24 cellular contexts compared by ENCODE assay signal in genomic region chr4:110830461-110830860, GRCh38.
"Had no signal": no experiment of that assay in that cellular context is flagged by ENCODE, and none has a peak within 500 bp of the region (broad histone marks: within the 10 kb centered on the region; RNA-seq: fewer than 3 reads in every experiment).

No MANE protein-coding gene starts in this region.

- H3K4me1 ChIP-seq: adrenal gland, ascending aorta, gastroesophageal sphincter, lower lobe of right lung, neural progenitor cell, testis, vagina had no signal

- H3K27me3 ChIP-seq: adrenal gland, ascending aorta, brain microvascular endothelial cell, gastroesophageal sphincter, neural progenitor cell, testis, vagina had no signal

- H3K36me3 ChIP-seq: adrenal gland, ascending aorta, brain microvascular endothelial cell, gastroesophageal sphincter, lower lobe of right lung, neural progenitor cell, vagina had no signal

- H3K4me2 ChIP-seq: neural progenitor cell had no signal

- ATAC-seq: activated T-cell treated with anti-CD3 and anti-CD28 coated beads, Interleukin-2, amount 50 U/mL, for 4 hours; effector memory CD8-positive, alpha-beta T cell; gastroesophageal sphincter; lower lobe of right lung; naive thymus-derived CD8-positive, alpha-beta T cell; sciatic nerve had no signal

- H3K4me3 ChIP-seq: adrenal gland, ascending aorta, dorsolateral prefrontal cortex, gastroesophageal sphincter, lower lobe of right lung, neural progenitor cell, testis, vagina had no signal

- DNase-seq: activated CD4-positive, alpha-beta T cell treated with anti-CD3 and anti-CD28 coated beads for 1 hour; activated CD8-positive, alpha-beta memory T cell treated with anti-CD3 and anti-CD28 coated beads for 24 hours; activated CD8-positive, alpha-beta memory T cell treated with anti-CD3 and anti-CD28 coated beads, Interleukin-2, amount 50 U/mL, for 48 hours; activated naive CD4-positive, alpha-beta T cell; activated T-cell treated with anti-CD3 and anti-CD28 coated beads, Interleukin-2, amount 50 U/mL, for 4 hours; adrenal gland; brain microvascular endothelial cell; caudate nucleus; dorsolateral prefrontal cortex; effector memory CD8-positive, alpha-beta T cell; head of caudate nucleus; islet precursor cell; lower lobe of right lung; naive thymus-derived CD8-positive, alpha-beta T cell; posterior cingulate gyrus; stimulated activated CD4-positive, alpha-beta T cell treated with anti-CD3 and anti-CD28 coated beads, Interleukin-2, amount 100 ng/mL, for 48 hours; stimulated activated CD8-positive, alpha-beta memory T cell treated with anti-CD3 and anti-CD28 coated beads, Interleukin-4, amount 100 ng/mL, for 48 hours; stimulated activated naive CD4-positive, alpha-beta T cell; testis had no signal

- H3K9ac ChIP-seq: neural progenitor cell had no signal

- H3K9me3 ChIP-seq: adrenal gland, ascending aorta, lower lobe of right lung, testis, vagina had no signal

- H2AFZ ChIP-seq: neural progenitor cell had no signal

- H3K27ac ChIP-seq: adrenal gland, ascending aorta, brain microvascular endothelial cell, dorsolateral prefrontal cortex, gastroesophageal sphincter, lower lobe of right lung, neural progenitor cell, testis, vagina had no signal
